In the genomic region with DNA sequence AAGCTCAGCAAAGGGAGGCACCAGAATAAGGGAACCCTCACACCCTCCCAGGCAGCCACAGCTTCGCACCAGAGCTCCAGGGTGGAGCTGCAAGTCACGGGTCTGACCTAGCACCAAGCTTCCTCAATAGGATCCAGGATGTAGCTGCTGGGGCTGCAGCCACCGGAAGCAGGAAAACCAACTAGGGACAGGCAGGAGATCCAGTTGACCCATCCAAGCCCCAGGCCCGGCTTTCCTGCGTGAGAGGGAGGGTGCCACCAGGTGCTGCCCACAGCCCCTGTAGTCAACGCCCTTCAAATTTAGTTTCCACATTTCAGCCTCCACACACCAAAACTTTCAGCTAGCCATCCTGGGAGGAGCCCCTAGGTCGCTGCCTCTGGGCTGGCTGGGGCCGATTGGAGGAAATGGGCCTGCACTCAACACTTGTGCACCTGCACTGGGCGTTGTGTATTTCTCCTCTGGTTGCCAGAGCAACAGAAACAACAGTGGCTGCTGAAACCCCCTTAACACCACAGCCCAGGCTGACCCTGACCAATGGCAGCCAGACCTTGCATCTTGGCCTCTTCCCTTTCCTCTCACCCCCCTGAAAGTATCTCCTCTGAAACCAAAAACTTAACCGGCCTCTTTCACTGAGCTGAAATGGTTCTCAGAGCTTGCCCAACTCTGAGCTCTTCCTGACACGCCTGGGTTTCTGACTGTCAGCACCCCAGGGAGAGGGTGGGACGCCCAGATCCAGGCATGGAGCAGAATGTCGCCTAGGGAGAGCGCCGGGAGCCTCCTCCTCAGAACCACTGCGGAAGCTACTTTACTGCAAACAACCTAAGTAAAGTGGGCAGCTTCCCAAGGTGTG, we compare ENCODE assay signal across 9 cellular contexts.
A peak's percentile ranks its signal among the peaks of the same experiment; 100 is the strongest.
DNase-seq lines count a peak whose midpoint lies in the region; ATAC-seq, FAIRE-seq and TF ChIP-seq lines count a peak whose summit lies in the region.
"Had no signal": no experiment of that assay in that cellular context is flagged by ENCODE, and none has a peak within 500 bp of the region (broad histone marks: within the 10 kb centered on the region; RNA-seq: fewer than 3 reads in every experiment).

No MANE protein-coding gene starts in this region.

- H3K27me3 Mint-ChIP-seq in activated T-cell treated with anti-CD3 and anti-CD28 coated beads, Interleukin-2, amount 50 U/mL, for 4 hours (ENCODE audit: low read depth): no peaks in the 10 kb centered on the region

- H3K9me3 ChIP-seq in HepG2 (ENCODE audit: low read length): no peaks in the 10 kb centered on the region
- no peaks in the 10 kb centered on the region for H3K9me3 ChIP-seq in uterus

- H3K9me3 Mint-ChIP-seq in activated T-cell treated with anti-CD3 and anti-CD28 coated beads, Interleukin-2, amount 50 U/mL, for 4 hours: no peaks in the 10 kb centered on the region

- POLR2A ChIA-PET in HepG2 (lab: Yijun Ruan, JAX): no interaction called here

- no peaks in the 10 kb centered on the region for H4K20me1 ChIP-seq in HepG2 (ENCODE audit: insufficient read depth, low read length)

- H3K4me3 ChIP-seq in HepG2 (replicated peaks in 1 of 3; ENCODE audit: insufficient read depth in 1 of 3, low read depth in 2 of 3, low read length in 3 of 3): no peak overlapping the region
- no peak overlapping the region for H3K4me3 ChIP-seq in uterus

- 50% methylated on average over 10 of the region's 16 CpGs for WGBS in HepG2 (ENCODE audit: low lambda C conversion rate)

- peak; percentile 79 for DNase-seq in GM10266 (ENCODE audit: extremely low spot score)
- DNase-seq in activated T-cell treated with anti-CD3 and anti-CD28 coated beads, Interleukin-2, amount 50 U/mL, for 4 hours: no peak
- no peak for DNase-seq in HepG2 (ENCODE audit: low spot score)
- peak; percentile 17 to 37 for DNase-seq in uterus
- DNase-seq in retina: no peak
- DNase-seq in NCI-H1048 (lab: John Stamatoyannopoulos, UW): no peak

- H3K4me1 ChIP-seq in HepG2 (ENCODE audit: insufficient read depth, low read length) (peaks cover 10% of the 10 kb centered on the region; the same call in 1 of the 2 replicates), uterus (no peaks in the 10 kb centered on the region)

- no peak overlapping the region for H2AFZ ChIP-seq in HepG2 (ENCODE audit: low read length)

- no peaks in the 10 kb centered on the region for H3K79me2 ChIP-seq in HepG2 (ENCODE audit: insufficient read depth, low read length)

- TF ChIP-seq CTCF in GM10266 (IDR thresholded peaks at IDR 0.05; ENCODE audit: control insufficient read depth, insufficient read depth, low read depth, missing control alignments) (no peak), HepG2 (CRISPR knock-in tag; IDR thresholded peaks at IDR 0.05) (no peak), uterus (IDR thresholded peaks at IDR 0.05) (no peak)

- H3K36me3 ChIP-seq in HepG2 (replicated peaks in 1 of 2; ENCODE audit: control insufficient read depth in 1 of 2, insufficient read depth in 2 of 2, low read length in 2 of 2) (no peaks in the 10 kb centered on the region), uterus (no peaks in the 10 kb centered on the region)

- peaks cover 4 to 26% of the 10 kb centered on the region in 2 experiments for H3K27me3 ChIP-seq in HepG2 (ENCODE audit: control insufficient read depth in 1 of 2, insufficient read depth in 2 of 2, low read length in 2 of 2)
- H3K27me3 ChIP-seq in uterus: no peaks in the 10 kb centered on the region

- peak overlapping the region; percentile 40 for H3K4me3 Mint-ChIP-seq in activated T-cell treated with anti-CD3 and anti-CD28 coated beads, Interleukin-2, amount 50 U/mL, for 4 hours

- CTCF ChIA-PET in HepG2 (lab: Yijun Ruan, JAX; ENCODE audit: low intra/inter-chr PET ratio, low total read pairs): no interaction called here

- ATAC-seq in GM21367 (IDR thresholded peaks at IDR 0.05; ENCODE audit: unreplicated experiment): peak; percentile 98
- peak; percentile 98 for ATAC-seq in HG03565 (IDR thresholded peaks at IDR 0.05; ENCODE audit: unreplicated experiment)
- peak; percentile 63 to 72 for ATAC-seq in activated T-cell treated with anti-CD3 and anti-CD28 coated beads, Interleukin-2, amount 50 U/mL, for 4 hours
- peak; percentile 59 for ATAC-seq in HepG2

- H3K4me1 Mint-ChIP-seq in activated T-cell treated with anti-CD3 and anti-CD28 coated beads, Interleukin-2, amount 50 U/mL, for 4 hours (ENCODE audit: low read depth): peaks cover 64% of the 10 kb centered on the region

- BruUV-seq in HepG2 (replicated peaks; lab: Mats Ljungman, UMichigan): no TSS peak

- intact Hi-C loops in HepG2 (cut with micrococcal nuclease; ENCODE audit: unreplicated experiment): no loop called here
- intact Hi-C loops in uterus (cut with DNase I; ENCODE audit: low total_unique reads): no loop called here

- in situ Hi-C loops in HepG2 (cut with HindIII; ENCODE audit: extremely low pct_ligation_motif_present, low pct_unique_long_range_greater_than_20kb): no loop called here

- H3K36me3 Mint-ChIP-seq in activated T-cell treated with anti-CD3 and anti-CD28 coated beads, Interleukin-2, amount 50 U/mL, for 4 hours (ENCODE audit: insufficient read depth): no peaks in the 10 kb centered on the region

- no peak for TF ChIP-seq RAD21 in HepG2 (CRISPR knock-in tag; IDR thresholded peaks at IDR 0.05)

- H3K27ac ChIP-seq in HepG2 (ENCODE audit: extremely low read length, insufficient read depth, low read length): no peak overlapping the region
- H3K27ac ChIP-seq in uterus: no peak overlapping the region

- no peak for FAIRE-seq in HepG2 (lab: Jason Lieb, UNC)
- FAIRE-seq: endothelial cell of umbilical vein had no signal

- H3K9ac ChIP-seq in HepG2 (ENCODE audit: insufficient read depth, low read depth, low read length): no peak overlapping the region

- no peak for TF ChIP-seq POLR2A in HepG2 (IDR thresholded peaks at IDR 0.05; ENCODE audit: insufficient read depth in 1 of 2, low read depth in 2 of 2, low read length in 2 of 2)
- no peak for TF ChIP-seq POLR2A in uterus (IDR thresholded peaks at IDR 0.05)

- no peak overlapping the region; the same call in 1 of the 2 replicates for H3K4me2 ChIP-seq in HepG2 (ENCODE audit: low read depth, low read length)

- TF ChIP-seq EP300 in HepG2 (IDR thresholded peaks at IDR 0.05; ENCODE audit: low read depth in 2 of 2, low read length in 2 of 2) (no peak), HepG2 (CRISPR knock-in tag; IDR thresholded peaks at IDR 0.05; ENCODE audit: borderline replicate concordance) (no peak)

TF ChIP-seq in HepG2, 621 proteins besides CTCF, POLR2A, EP300 and RAD21:
- TF ChIP-seq CBX5 (CRISPR knock-in tag; IDR thresholded peaks at IDR 0.05; ENCODE audit: borderline replicate concordance) (no peak), RFX1 (IDR thresholded peaks at IDR 0.05) (peak; percentile 27; the same call in 1 of the 2 replicates)

Comparison
In these comparisons a context has a peak if more than half of its experiments do, and no peak if none do; other contexts are left out.
1. DNase-seq: peak in GM10266 (single experiment) and uterus (2 of 2); none in activated T-cell treated with anti-CD3 and anti-CD28 coated beads, Interleukin-2, amount 50 U/mL, for 4 hours (single experiment), HepG2 (single experiment), retina (single experiment) and NCI-H1048 (single experiment).
2. Peak in every context shown above with its lines, with median percentiles within 50 percentile points of each other: ATAC-seq.